ENCODE assay signal across 8 cellular contexts in genomic region chr9:63031-63629, GRCh38. TPM values are rescaled to one million over a fixed set of nuclear protein-coding genes. Genes with fewer than 3 reads are reported as not detected.
A peak's percentile ranks its signal among the peaks of the same experiment; 100 is the strongest.
DNase-seq lines count a peak whose midpoint lies in the region; ATAC-seq lines count a peak whose summit lies in the region.
"Not testable (repeated sequence)": the region's sequence is repeated elsewhere in the genome, so short reads cannot be mapped to it uniquely, and the experiment has no call there.

No MANE protein-coding gene starts in this region.

- not testable (repeated sequence) for H3K36me3 ChIP-seq in BLaER1

- not testable (repeated sequence) for H3K9me3 ChIP-seq in BLaER1

- not testable (repeated sequence) for H3K27me3 Mint-ChIP-seq in activated T-cell treated with anti-CD3 and anti-CD28 coated beads, Interleukin-2, amount 50 U/mL, for 4 hours (ENCODE audit: low read depth)

- not testable (repeated sequence) for H3K4me3 ChIP-seq in BLaER1

- not testable (repeated sequence) for H3K27ac ChIP-seq in BLaER1

- not testable (repeated sequence) for H4K20me1 ChIP-seq in BLaER1

- not testable (repeated sequence) for H3K4me1 Mint-ChIP-seq in activated T-cell treated with anti-CD3 and anti-CD28 coated beads, Interleukin-2, amount 50 U/mL, for 4 hours (ENCODE audit: low read depth)

- intact Hi-C loops in sciatic nerve (cut with DNase I) = not testable (repeated sequence)

- DNase-seq in MV-4-11 (lab: John Stamatoyannopoulos, UW) (peak; percentile 32), T-helper 22 cell (ENCODE audit: low read depth) (peak; percentile 22)
- DNase-seq in activated T-cell treated with anti-CD3 and anti-CD28 coated beads, Interleukin-2, amount 50 U/mL, for 4 hours = peak; percentile 24
- DNase-seq in sciatic nerve (ENCODE audit: low spot score) = not testable (repeated sequence)

- H3K4me2 ChIP-seq in BLaER1 = peak overlapping the region; percentile 28; the same call in 1 of the 2 replicates

- H3K9me3 Mint-ChIP-seq in activated T-cell treated with anti-CD3 and anti-CD28 coated beads, Interleukin-2, amount 50 U/mL, for 4 hours = not testable (repeated sequence)

- H3K27me3 ChIP-seq in BLaER1 = not testable (repeated sequence)

- peak overlapping the region; percentile 9 for H3K4me3 Mint-ChIP-seq in activated T-cell treated with anti-CD3 and anti-CD28 coated beads, Interleukin-2, amount 50 U/mL, for 4 hours

- not testable (repeated sequence) for H3K9ac ChIP-seq in BLaER1

- peak; percentile 62 for ATAC-seq in GM19035 (IDR thresholded peaks at IDR 0.05; ENCODE audit: unreplicated experiment)
- ATAC-seq in HG02852 (IDR thresholded peaks at IDR 0.05; ENCODE audit: unreplicated experiment) = peak; percentile 64
- ATAC-seq in activated T-cell treated with anti-CD3 and anti-CD28 coated beads, Interleukin-2, amount 50 U/mL, for 4 hours = peak; percentile 97
- ATAC-seq in esophagus mucosa = peak; percentile 58
- ATAC-seq in sciatic nerve = peak; percentile 65

- H3K4me1 ChIP-seq in BLaER1 = not testable (repeated sequence)

- H3K36me3 Mint-ChIP-seq in activated T-cell treated with anti-CD3 and anti-CD28 coated beads, Interleukin-2, amount 50 U/mL, for 4 hours (ENCODE audit: insufficient read depth) = not testable (repeated sequence)

RNA-seq across cellular contexts. Expression of gene WASHC1, which starts 33.9 kb away (rescaled TPM):
- total RNA-seq in activated T-cell treated with anti-CD3 and anti-CD28 coated beads, Interleukin-2, amount 50 U/mL, for 4 hours = 10 to 100 TPM; 15.8 to 18.3 (median 18.1) TPM
- 11.2 TPM for total RNA-seq in esophagus mucosa
- 13.3 TPM for total RNA-seq in sciatic nerve

RNA-seq across cellular contexts. Expression of gene FOXD4, which starts 55.1 kb away (rescaled TPM):
- total RNA-seq in activated T-cell treated with anti-CD3 and anti-CD28 coated beads, Interleukin-2, amount 50 U/mL, for 4 hours = under 1 TPM in 2 of 3 donors, not detected in 1; 0.10 to 0.16 TPM
- total RNA-seq in esophagus mucosa = 0.28 TPM
- total RNA-seq in sciatic nerve = 0.45 TPM
